In genomic region chr10:133151528-133151927, GRCh38 we compare ENCODE assay signal across 28 cellular contexts. TPM values are rescaled to one million over a fixed set of nuclear protein-coding genes. Genes with fewer than 3 reads are reported as not detected.
A peak's percentile ranks its signal among the peaks of the same experiment; 100 is the strongest.
DNase-seq lines count a peak whose midpoint lies in the region; ATAC-seq and TF ChIP-seq lines count a peak whose summit lies in the region.
"Had no signal": no experiment of that assay in that cellular context is flagged by ENCODE, and none has a peak within 500 bp of the region (broad histone marks: within the 10 kb centered on the region; RNA-seq: fewer than 3 reads in every experiment).

No MANE protein-coding gene starts in this region.

- H3K27me3 ChIP-seq in left ventricle myocardium inferior (ENCODE audit: low read depth) = peaks cover 67% of the 10 kb centered on the region
- H3K27me3 ChIP-seq: adrenal gland, BE2C, cardiac muscle cell, ovary had no signal

- intact Hi-C loops in cardiac septum (cut with DNase I) = no loop called here
- intact Hi-C loops in left ventricle myocardium inferior (cut with micrococcal nuclease) = no loop called here

- H3K4me1 ChIP-seq in left ventricle myocardium inferior = no peaks in the 10 kb centered on the region
- H3K4me1 ChIP-seq: adrenal gland, BE2C, tibial nerve had no signal

- peaks cover 29% of the 10 kb centered on the region for H3K9me3 ChIP-seq in left ventricle myocardium inferior (replicated peaks)
- H3K9me3 ChIP-seq: adrenal gland, BE2C, ovary had no signal

- TF ChIP-seq CTCF in left ventricle myocardium inferior (IDR thresholded peaks at IDR 0.05; ENCODE audit: borderline replicate concordance) (no peak), epithelial cell of proximal tubule (conservative IDR thresholded peaks at IDR 0.05; ENCODE audit: low read depth, low read length) (no peak)

- H3K4me3 ChIP-seq in left ventricle myocardium inferior (no peak overlapping the region), epithelial cell of proximal tubule (ENCODE audit: low read depth, low read length) (no peak overlapping the region)
- H3K4me3 ChIP-seq: adrenal gland, cardiac muscle cell, ovary, tibial nerve had no signal

- ATAC-seq in GM19397 (IDR thresholded peaks at IDR 0.05; ENCODE audit: unreplicated experiment) = no peak
- ATAC-seq: right cardiac atrium; SK-N-SH treated with all-trans-retinoic acid at 6 μM for 48 hours; stimulated activated naive CD8-positive, alpha-beta T cell treated with anti-CD3 and anti-CD28 coated beads, Interleukin-15, amount 100 ng/mL, for 72 hours had no signal

- H3K27ac ChIP-seq in left ventricle myocardium inferior (replicated peaks) = no peak overlapping the region
- H3K27ac ChIP-seq: adrenal gland, cardiac muscle cell, ovary, tibial nerve had no signal

- peak; percentile 41 for DNase-seq in cardiac septum (ENCODE audit: low spot score)
- DNase-seq in left ventricle myocardium inferior = no peak
- peak; percentile 36 for DNase-seq in epithelial cell of proximal tubule (ENCODE audit: low read depth)
- peak; percentile 68 for DNase-seq in left kidney (ENCODE audit: low read depth, low spot score)
- DNase-seq in NCI-H69 (lab: John Stamatoyannopoulos, UW) = no peak
- no peak for DNase-seq in T-helper 2 cell
- no peak for DNase-seq in activated CD8-positive, alpha-beta memory T cell treated with anti-CD3 and anti-CD28 coated beads, Interleukin-2, amount 50 U/mL, for 4 hours
- DNase-seq: 8988T; activated B cell treated with CpG ODN at 0.5 μM for 24 hours; activated CD4-positive, alpha-beta T cell treated with anti-CD3 and anti-CD28 coated beads, Interleukin-2, amount 50 U/mL, for 48 hours; BE2C; COR-L47; glutamatergic neuron; NCI-H1105 treated with DMSO at 0.1 percent for 48 hours; NCI-H2081 treated with DMSO at 0.1 percent for 48 hours; NCI-H446 treated with DMSO at 0.1 percent for 48 hours; ovary; right cardiac atrium; RPMI8226; stimulated activated naive CD8-positive, alpha-beta T cell treated with anti-CD3 and anti-CD28 coated beads, Interleukin-15, amount 100 ng/mL, for 72 hours; T-helper 9 cell had no signal

- H3K36me3 ChIP-seq in left ventricle myocardium inferior = no peaks in the 10 kb centered on the region
- H3K36me3 ChIP-seq: adrenal gland, BE2C, cardiac muscle cell, ovary, tibial nerve had no signal

RNA-seq across cellular contexts. Expression of gene KNDC1, which starts 8.5 kb away (rescaled TPM):
- 0.05 TPM for total RNA-seq in cardiac septum
- 0.11 TPM for total RNA-seq in left ventricle myocardium inferior
- total RNA-seq in epithelial cell of proximal tubule = 0.06 and 0.65 TPM in 2 replicates
- total RNA-seq: Daoy, myocyte had no signal

Comparison
In these comparisons a context has a peak if more than half of its experiments do, and no peak if none do; other contexts are left out.
1. DNase-seq: peak in cardiac septum (single experiment), epithelial cell of proximal tubule (single experiment) and left kidney (single experiment); none in left ventricle myocardium inferior (single experiment), NCI-H69 (single experiment), T-helper 2 cell (0 of 5) and activated CD8-positive, alpha-beta memory T cell treated with anti-CD3 and anti-CD28 coated beads, Interleukin-2, amount 50 U/mL, for 4 hours (single experiment).